10 cellular contexts compared by ENCODE assay signal in genomic region chr1:95095833-95096217, GRCh38. TPM values are rescaled to one million over a fixed set of nuclear protein-coding genes. Genes with fewer than 3 reads are reported as not detected.
DNase-seq lines count a peak whose midpoint lies in the region; ATAC-seq, FAIRE-seq and TF ChIP-seq lines count a peak whose summit lies in the region.
"Had no signal": no experiment of that assay in that cellular context is flagged by ENCODE, and none has a peak within 500 bp of the region (broad histone marks: within the 10 kb centered on the region; RNA-seq: fewer than 3 reads in every experiment).

No MANE protein-coding gene starts in this region.

- TF ChIP-seq CTCF in hepatocyte (IDR thresholded peaks at IDR 0.05; ENCODE audit: poor library complexity): no peak

- CTCF ChIA-PET in activated CD4-positive, alpha-beta memory T cell treated with anti-CD3 and anti-CD28 coated beads, Interleukin-2, amount 10 ng/mL, durations not matched to agents 7 days and 5 days (lab: Charles Lee): no interaction called here

- H3K27ac ChIP-seq in hepatocyte: peak overlapping the region; percentile 44

- DNase-seq in hepatocyte (ENCODE audit: low spot score) (no peak), NCI-H1436 treated with DMSO at 0.1 percent for 48 hours (lab: John Stamatoyannopoulos, UW) (no peak), HTR-8/SVneo (ENCODE audit: insufficient read length, low spot score) (no peak)
- no peak for DNase-seq in activated CD4-positive, alpha-beta memory T cell treated with anti-CD3 and anti-CD28 coated beads, Interleukin-2, amount 10 ng/mL, durations not matched to agents 7 days and 5 days
- DNase-seq in activated CD4-positive, alpha-beta T cell treated with anti-CD3 and anti-CD28 coated beads for 4 hours: no peak
- DNase-seq: activated naive CD4-positive, alpha-beta T cell treated with Interleukin-2 at 50 U/mL for 16 hours had no signal

- H3K36me3 Mint-ChIP-seq in activated CD4-positive, alpha-beta memory T cell treated with anti-CD3 and anti-CD28 coated beads, Interleukin-2, amount 10 ng/mL, durations not matched to agents 7 days and 5 days (ENCODE audit: low read depth): no peaks in the 10 kb centered on the region

- no peaks in the 10 kb centered on the region for H3K79me2 ChIP-seq in hepatocyte

- no peaks in the 10 kb centered on the region for H3K9me3 ChIP-seq in hepatocyte (ENCODE audit: low read depth)

- H2AFZ ChIP-seq in hepatocyte: no peak overlapping the region

- H3K27me3 ChIP-seq in hepatocyte: no peaks in the 10 kb centered on the region

- no peak overlapping the region for H3K27ac Mint-ChIP-seq in activated CD4-positive, alpha-beta memory T cell treated with anti-CD3 and anti-CD28 coated beads, Interleukin-2, amount 10 ng/mL, durations not matched to agents 7 days and 5 days

- H4K20me1 ChIP-seq in hepatocyte (ENCODE audit: insufficient read depth, poor library complexity, severe bottlenecking): no peaks in the 10 kb centered on the region

- 68% methylated on average over 2 of the region's 2 CpGs for WGBS in hepatocyte (ENCODE audit: low lambda C conversion rate, missing lambda C conversion rate)

- no peaks in the 10 kb centered on the region for H3K27me3 Mint-ChIP-seq in activated CD4-positive, alpha-beta memory T cell treated with anti-CD3 and anti-CD28 coated beads, Interleukin-2, amount 10 ng/mL, durations not matched to agents 7 days and 5 days

- H3K4me2 ChIP-seq in hepatocyte: no peak overlapping the region

- no peak overlapping the region for H3K4me3 Mint-ChIP-seq in activated CD4-positive, alpha-beta memory T cell treated with anti-CD3 and anti-CD28 coated beads, Interleukin-2, amount 10 ng/mL, durations not matched to agents 7 days and 5 days

- ATAC-seq in GM18508 (IDR thresholded peaks at IDR 0.05; ENCODE audit: insufficient read depth, unreplicated experiment): peak; percentile 56
- ATAC-seq in GM21717 (IDR thresholded peaks at IDR 0.05; ENCODE audit: unreplicated experiment): peak; percentile 96
- ATAC-seq in HG03469 (IDR thresholded peaks at IDR 0.05; ENCODE audit: unreplicated experiment): peak; percentile 87

- no peak overlapping the region for H3K4me3 ChIP-seq in hepatocyte

- FAIRE-seq in HTR-8/SVneo (lab: Jason Lieb, UNC): no peak
- FAIRE-seq: endothelial cell of umbilical vein had no signal

- H3K4me1 Mint-ChIP-seq in activated CD4-positive, alpha-beta memory T cell treated with anti-CD3 and anti-CD28 coated beads, Interleukin-2, amount 10 ng/mL, durations not matched to agents 7 days and 5 days: no peaks in the 10 kb centered on the region

- POLR2A ChIA-PET in activated CD4-positive, alpha-beta memory T cell treated with anti-CD3 and anti-CD28 coated beads, Interleukin-2, amount 10 ng/mL, durations not matched to agents 7 days and 5 days (lab: Charles Lee): no interaction called here

- H3K36me3 ChIP-seq in hepatocyte (replicated peaks; ENCODE audit: insufficient read depth, low read depth): no peaks in the 10 kb centered on the region

- H3K9me2 ChIP-seq in hepatocyte (replicated peaks; ENCODE audit: insufficient read depth): no peaks in the 10 kb centered on the region

- H3K9me3 Mint-ChIP-seq in activated CD4-positive, alpha-beta memory T cell treated with anti-CD3 and anti-CD28 coated beads, Interleukin-2, amount 10 ng/mL, durations not matched to agents 7 days and 5 days: no peaks in the 10 kb centered on the region

- no peaks in the 10 kb centered on the region for H3K4me1 ChIP-seq in hepatocyte (ENCODE audit: insufficient read depth)

RNA-seq across cellular contexts. Expression of gene TLCD4, which starts 21.3 kb away (rescaled TPM):
- 22.4 and 31.5 TPM in 2 replicates for total RNA-seq in hepatocyte
- 9.7 and 12.2 TPM in 2 replicates for polyA plus RNA-seq in hepatocyte
- under 1 TPM in 1 of 2 experiments, not detected in 1; 0.03 TPM for total RNA-seq in activated CD4-positive, alpha-beta memory T cell treated with anti-CD3 and anti-CD28 coated beads, Interleukin-2, amount 10 ng/mL, durations not matched to agents 7 days and 5 days

RNA-seq across cellular contexts. Expression of gene ALG14, which starts 23.1 kb away (rescaled TPM):
- 2.5 and 4.7 TPM in 2 replicates for total RNA-seq in hepatocyte
- 15.2 and 22.5 TPM in 2 replicates for polyA plus RNA-seq in hepatocyte
- 1 to 10 TPM; 2.4 to 2.7 TPM for total RNA-seq in activated CD4-positive, alpha-beta memory T cell treated with anti-CD3 and anti-CD28 coated beads, Interleukin-2, amount 10 ng/mL, durations not matched to agents 7 days and 5 days

Comparison
In these comparisons a context has a peak if more than half of its experiments do, and no peak if none do; other contexts are left out.
1. RNA of gene TLCD4, which starts 21.3 kb away (total RNA-seq): 22.4 to 31.5 TPM in hepatocyte; 0.03 TPM in activated CD4-positive, alpha-beta memory T cell treated with anti-CD3 and anti-CD28 coated beads, Interleukin-2, amount 10 ng/mL, durations not matched to agents 7 days and 5 days; every median in the first group is over 10 times any median in the second.
2. Peak in every context shown above with its lines, with median percentiles within 50 percentile points of each other: ATAC-seq.